ENCODE assay signal across 8 cellular contexts in the genomic region with DNA sequence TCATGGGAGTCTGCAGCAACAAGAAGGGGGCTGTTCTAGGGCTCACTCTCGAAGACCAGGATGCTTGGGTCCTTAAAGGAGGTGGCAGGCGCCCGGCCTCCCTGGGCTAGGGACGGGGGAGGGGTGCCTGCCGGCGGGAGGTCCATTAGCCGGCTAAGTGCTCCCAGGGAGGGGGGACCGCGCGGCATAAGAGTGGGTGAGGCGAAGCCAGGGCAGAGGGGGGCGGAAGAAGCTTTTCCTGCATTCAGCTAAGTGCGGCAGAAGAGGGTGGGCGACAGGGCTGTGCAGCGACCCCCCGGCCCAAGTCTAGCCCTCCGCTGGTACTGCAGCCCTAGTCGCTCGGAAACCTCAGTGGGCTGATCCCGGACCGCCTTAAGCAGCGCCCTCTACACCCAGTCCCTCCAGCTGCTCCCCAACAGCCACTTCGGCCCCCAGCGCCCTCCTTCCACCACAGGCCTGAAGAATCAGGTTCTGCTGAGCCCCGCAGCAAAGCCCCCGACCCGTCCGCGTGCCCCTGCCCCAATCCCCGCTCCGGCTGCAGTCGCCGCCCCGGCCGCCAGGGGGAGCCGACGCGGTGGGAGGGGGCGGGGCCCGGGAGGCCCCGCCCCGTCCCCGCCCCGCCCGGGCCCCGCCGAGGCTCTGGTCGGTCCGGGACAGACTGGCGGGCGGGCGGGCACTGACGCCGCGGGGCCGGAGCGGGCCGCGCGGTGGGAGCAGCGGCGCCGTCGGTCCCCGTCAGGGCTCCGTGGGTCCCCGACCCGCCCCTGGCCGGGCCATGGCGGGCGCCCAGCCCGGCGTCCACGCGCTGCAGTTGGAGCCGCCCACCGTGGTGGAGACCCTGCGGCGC. TPM values are rescaled to one million over a fixed set of nuclear protein-coding genes. Genes with fewer than 3 reads are reported as not detected.
DNase-seq lines count a peak whose midpoint lies in the region; ATAC-seq and TF ChIP-seq lines count a peak whose summit lies in the region.

PLCB3 (plus strand) TSS at position 656 of the 847 bp plus-strand sequence; CDS start at position 776, 120 bp downstream.

- no peak within 1 kb of the TSS for H3K27ac ChIP-seq in liver (ENCODE audit: low read depth in 1 of 2, low read length in 2 of 2)

- H3K27me3 ChIP-seq in liver (ENCODE audit: control insufficient read depth in 4 of 4, insufficient read depth in 4 of 4, low read length in 3 of 4): no peaks in the 10 kb centered on the region

- H3K9me3 ChIP-seq in liver (ENCODE audit: control insufficient read depth in 4 of 4, low read length in 3 of 4): no peaks in the 10 kb centered on the region

- H3K36me3 Mint-ChIP-seq in dendritic cell treated with granulocyte-macrophage colony-stimulating factor and Interleukin-4, amounts not matched to agents 40 ng/mL and 50 ng/mL, for 4 days (ENCODE audit: low read depth): peaks cover 48% of the 10 kb centered on the region

- peaks cover 10 to 49% (median 38%) of the 10 kb centered on the region in 4 donors for H3K4me1 ChIP-seq in liver (ENCODE audit: control insufficient read depth in 4 of 4, insufficient read depth in 4 of 4, low read length in 3 of 4)

- peak within 1 kb of the TSS; percentile 36 to 67 (median 51) for H3K4me3 ChIP-seq in liver (ENCODE audit: low read depth in 1 of 3, low read length in 3 of 3)

- no peaks in the 10 kb centered on the region for H3K9me3 Mint-ChIP-seq in dendritic cell treated with granulocyte-macrophage colony-stimulating factor and Interleukin-4, amounts not matched to agents 40 ng/mL and 50 ng/mL, for 4 days

- peak in 8 of 14 donors; percentile 19 to 80 (median 43) for DNase-seq in C1 segment of cervical spinal cord (lab: John Stamatoyannopoulos, UW)
- DNase-seq in stimulated activated CD4-positive, alpha-beta T cell treated with anti-CD3 and anti-CD28 coated beads, TNF-alpha, amount 100 ng/mL, for 4 hours (ENCODE audit: low read depth in 3 of 3): peak in 2 of 3 experiments; percentile 42 to 57
- no peak for DNase-seq in kidney glomerular epithelial cell (lab: John Stamatoyannopoulos, UW)

- TF ChIP-seq RAD21 in liver (IDR thresholded peaks at IDR 0.05): peak in 1 of 2 donors; percentile 38

- 2% methylated on average over 79 of the region's 79 CpGs for WGBS in liver

- H3K4me3 Mint-ChIP-seq in dendritic cell treated with granulocyte-macrophage colony-stimulating factor and Interleukin-4, amounts not matched to agents 40 ng/mL and 50 ng/mL, for 4 days: peak within 1 kb of the TSS; percentile 99

- H3K27me3 Mint-ChIP-seq in dendritic cell treated with granulocyte-macrophage colony-stimulating factor and Interleukin-4, amounts not matched to agents 40 ng/mL and 50 ng/mL, for 4 days: peaks cover 9% of the 10 kb centered on the region

- ATAC-seq in activated CD4-positive, CD25-positive, alpha-beta regulatory T cell treated with anti-CD3 and anti-CD28 coated beads, Interleukin-2, amount 50 U/mL, for 24 hours: peak; percentile 64 to 65

- H3K9ac ChIP-seq in liver (ENCODE audit: low read depth in 1 of 2, low read length in 2 of 2): peak within 1 kb of the TSS in 1 of 2 donors; percentile 63

- peak; percentile 48 for TF ChIP-seq POLR2A in GM19193 (IDR thresholded peaks at IDR 0.05; ENCODE audit: extremely low read depth, insufficient read depth, insufficient read length)

- peaks cover 65% of the 10 kb centered on the region for H3K4me1 Mint-ChIP-seq in dendritic cell treated with granulocyte-macrophage colony-stimulating factor and Interleukin-4, amounts not matched to agents 40 ng/mL and 50 ng/mL, for 4 days (ENCODE audit: low read depth)

- peak; percentile 83 for TF ChIP-seq CTCF in LNCAP (IDR thresholded peaks at IDR 0.05)
- peak; percentile 76 for TF ChIP-seq CTCF in liver (IDR thresholded peaks at IDR 0.05; ENCODE audit: low read depth, low read length, missing input control)

- H3K27ac Mint-ChIP-seq in dendritic cell treated with granulocyte-macrophage colony-stimulating factor and Interleukin-4, amounts not matched to agents 40 ng/mL and 50 ng/mL, for 4 days: peak within 1 kb of the TSS; percentile 88

- peaks cover 0 to 3% (median 0%) of the 10 kb centered on the region in 4 donors for H3K36me3 ChIP-seq in liver (ENCODE audit: control insufficient read depth in 4 of 4, insufficient read depth in 3 of 4, low read depth in 1 of 4, low read length in 3 of 4)

- intact Hi-C loops in dendritic cell treated with granulocyte-macrophage colony-stimulating factor and Interleukin-4, amounts not matched to agents 40 ng/mL and 50 ng/mL, for 4 days (cut with micrococcal nuclease): loop anchor here (5.0 kb wide), 1 partner anchor 51 kb away; the partner anchor contains the start of gene CATSPERZ

TF ChIP-seq in liver, 16 proteins besides CTCF, POLR2A, EP300 and RAD21:
- TF ChIP-seq GABPA (IDR thresholded peaks at IDR 0.05 in 1 of 2, conservative IDR thresholded peaks at IDR 0.05 in 1 of 2) (no peak), JUND (IDR thresholded peaks at IDR 0.05) (no peak), NR2F2 (IDR thresholded peaks at IDR 0.05) (no peak), EGR1 (IDR thresholded peaks at IDR 0.05; ENCODE audit: low read depth in 2 of 2) (no peak), FOXA1 (IDR thresholded peaks at IDR 0.05) (no peak), HNF4G (IDR thresholded peaks at IDR 0.05) (no peak), RXRA (IDR thresholded peaks at IDR 0.05) (no peak), HNF4A (conservative IDR thresholded peaks at IDR 0.05) (no peak), YY1 (IDR thresholded peaks at IDR 0.05) (no peak)
- TF ChIP-seq, protein P1, sequence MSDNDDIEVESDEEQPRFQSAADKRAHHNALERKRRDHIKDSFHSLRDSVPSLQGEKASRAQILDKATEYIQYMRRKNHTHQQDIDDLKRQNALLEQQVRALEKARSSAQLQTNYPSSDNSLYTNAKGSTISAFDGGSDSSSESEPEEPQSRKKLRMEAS (IDR thresholded peaks at IDR 0.05): no peak
- TF ChIP-seq, protein P2, sequence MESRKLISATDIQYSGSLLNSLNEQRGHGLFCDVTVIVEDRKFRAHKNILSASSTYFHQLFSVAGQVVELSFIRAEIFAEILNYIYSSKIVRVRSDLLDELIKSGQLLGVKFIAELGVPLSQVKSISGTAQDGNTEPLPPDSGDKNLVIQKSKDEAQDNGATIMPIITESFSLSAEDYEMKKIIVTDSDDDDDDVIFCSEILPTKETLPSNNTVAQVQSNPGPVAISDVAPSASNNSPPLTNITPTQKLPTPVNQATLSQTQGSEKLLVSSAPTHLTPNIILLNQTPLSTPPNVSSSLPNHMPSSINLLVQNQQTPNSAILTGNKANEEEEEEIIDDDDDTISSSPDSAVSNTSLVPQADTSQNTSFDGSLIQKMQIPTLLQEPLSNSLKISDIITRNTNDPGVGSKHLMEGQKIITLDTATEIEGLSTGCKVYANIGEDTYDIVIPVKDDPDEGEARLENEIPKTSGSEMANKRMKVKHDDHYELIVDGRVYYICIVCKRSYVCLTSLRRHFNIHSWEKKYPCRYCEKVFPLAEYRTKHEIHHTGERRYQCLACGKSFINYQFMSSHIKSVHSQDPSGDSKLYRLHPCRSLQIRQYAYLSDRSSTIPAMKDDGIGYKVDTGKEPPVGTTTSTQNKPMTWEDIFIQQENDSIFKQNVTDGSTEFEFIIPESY (IDR thresholded peaks at IDR 0.05): no peak
- TF ChIP-seq, protein P3, sequence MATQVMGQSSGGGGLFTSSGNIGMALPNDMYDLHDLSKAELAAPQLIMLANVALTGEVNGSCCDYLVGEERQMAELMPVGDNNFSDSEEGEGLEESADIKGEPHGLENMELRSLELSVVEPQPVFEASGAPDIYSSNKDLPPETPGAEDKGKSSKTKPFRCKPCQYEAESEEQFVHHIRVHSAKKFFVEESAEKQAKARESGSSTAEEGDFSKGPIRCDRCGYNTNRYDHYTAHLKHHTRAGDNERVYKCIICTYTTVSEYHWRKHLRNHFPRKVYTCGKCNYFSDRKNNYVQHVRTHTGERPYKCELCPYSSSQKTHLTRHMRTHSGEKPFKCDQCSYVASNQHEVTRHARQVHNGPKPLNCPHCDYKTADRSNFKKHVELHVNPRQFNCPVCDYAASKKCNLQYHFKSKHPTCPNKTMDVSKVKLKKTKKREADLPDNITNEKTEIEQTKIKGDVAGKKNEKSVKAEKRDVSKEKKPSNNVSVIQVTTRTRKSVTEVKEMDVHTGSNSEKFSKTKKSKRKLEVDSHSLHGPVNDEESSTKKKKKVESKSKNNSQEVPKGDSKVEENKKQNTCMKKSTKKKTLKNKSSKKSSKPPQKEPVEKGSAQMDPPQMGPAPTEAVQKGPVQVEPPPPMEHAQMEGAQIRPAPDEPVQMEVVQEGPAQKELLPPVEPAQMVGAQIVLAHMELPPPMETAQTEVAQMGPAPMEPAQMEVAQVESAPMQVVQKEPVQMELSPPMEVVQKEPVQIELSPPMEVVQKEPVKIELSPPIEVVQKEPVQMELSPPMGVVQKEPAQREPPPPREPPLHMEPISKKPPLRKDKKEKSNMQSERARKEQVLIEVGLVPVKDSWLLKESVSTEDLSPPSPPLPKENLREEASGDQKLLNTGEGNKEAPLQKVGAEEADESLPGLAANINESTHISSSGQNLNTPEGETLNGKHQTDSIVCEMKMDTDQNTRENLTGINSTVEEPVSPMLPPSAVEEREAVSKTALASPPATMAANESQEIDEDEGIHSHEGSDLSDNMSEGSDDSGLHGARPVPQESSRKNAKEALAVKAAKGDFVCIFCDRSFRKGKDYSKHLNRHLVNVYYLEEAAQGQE (IDR thresholded peaks at IDR 0.05): no peak

RNA-seq across cellular contexts. Expression of gene PLCB3, which starts in this region (rescaled TPM):
- total RNA-seq in liver: 1 to 10 TPM; 7.7 to 8.5 TPM
- 1 to 10 TPM in 1 of 2 donors, under 1 TPM in 1; 0.79 to 3.1 TPM for polyA plus RNA-seq in liver
